ENCODE assay signal across 12 cellular contexts in genomic region chr10:75959209-75959608, GRCh38.
DNase-seq lines count a peak whose midpoint lies in the region; ATAC-seq, FAIRE-seq and TF ChIP-seq lines count a peak whose summit lies in the region.
"Had no signal": no experiment of that assay in that cellular context is flagged by ENCODE, and none has a peak within 500 bp of the region (broad histone marks: within the 10 kb centered on the region; RNA-seq: fewer than 3 reads in every experiment).

No MANE protein-coding gene starts in this region.

- H3K9me3 ChIP-seq in DND-41 (ENCODE audit: insufficient read depth, low read length, severe bottlenecking), result no peaks in the 10 kb centered on the region
- H3K9me3 ChIP-seq in neuronal stem cell (replicated peaks in 1 of 2; ENCODE audit: control insufficient read depth in 2 of 2, insufficient read depth in 1 of 2, low read depth in 1 of 2, low read length in 2 of 2), result no peaks in the 10 kb centered on the region
- H3K9me3 ChIP-seq in CD8-positive, alpha-beta T cell (ENCODE audit: low read length), result no peaks in the 10 kb centered on the region
- H3K9me3 ChIP-seq: tibial nerve had no signal

- H3K27ac ChIP-seq in DND-41 (ENCODE audit: low read length) (no peak overlapping the region), neuronal stem cell (replicated peaks; ENCODE audit: low read length) (no peak overlapping the region)
- H3K27ac ChIP-seq in CD8-positive, alpha-beta T cell (ENCODE audit: low read depth, low read length), result no peak overlapping the region
- H3K27ac ChIP-seq: tibial nerve had no signal

- no peak overlapping the region for H4K8ac ChIP-seq in neuronal stem cell (ENCODE audit: low read depth, low read length)

- H3K79me2 ChIP-seq in DND-41 (ENCODE audit: insufficient read depth, low read length), result no peaks in the 10 kb centered on the region

- ATAC-seq in DND-41 (ENCODE audit: insufficient read depth, low read depth) (0 out of 3 replicates have a peak, but pooled peaks have one; percentile 35), esophagus mucosa (peak; percentile 66), GM18511 (IDR thresholded peaks at IDR 0.05; ENCODE audit: unreplicated experiment) (no peak)
- ATAC-seq in CD8-positive, alpha-beta T cell, result no peak
- ATAC-seq: sciatic nerve had no signal

- H3K4me2 ChIP-seq in DND-41 (ENCODE audit: insufficient read depth, low read length) (no peak overlapping the region), neuronal stem cell (ENCODE audit: insufficient read depth, low read length, poor library complexity, severe bottlenecking) (no peak overlapping the region)

- H3K4me3 ChIP-seq in DND-41 (ENCODE audit: low read depth in 1 of 2, low read length in 2 of 2) (no peak overlapping the region), neuronal stem cell (ENCODE audit: low read length in 2 of 2) (no peak overlapping the region)
- H3K4me3 ChIP-seq in CD8-positive, alpha-beta T cell (ENCODE audit: low read depth, low read length), result no peak overlapping the region
- H3K4me3 ChIP-seq: tibial nerve had no signal

- peak overlapping the region; percentile 11 for H3K18ac ChIP-seq in neuronal stem cell (ENCODE audit: low read length)

- no peak overlapping the region for H2BK5ac ChIP-seq in neuronal stem cell (ENCODE audit: low read length)

- no peak overlapping the region for H3K4ac ChIP-seq in neuronal stem cell (ENCODE audit: low read length)

- no peaks in the 10 kb centered on the region for H3K79me1 ChIP-seq in neuronal stem cell (ENCODE audit: low read depth, low read length)

- no peak overlapping the region for H3K27ac Mint-ChIP-seq in CD8-positive, alpha-beta T cell
- H3K27ac Mint-ChIP-seq: IgD-negative memory B cell had no signal

- peak overlapping the region; percentile 24 for H2BK12ac ChIP-seq in neuronal stem cell (ENCODE audit: low read length)

- H2AK5ac ChIP-seq in neuronal stem cell (ENCODE audit: low read depth, low read length), result peak overlapping the region; percentile 31

- H3K23ac ChIP-seq in neuronal stem cell (ENCODE audit: low read depth, low read length, poor library complexity), result no peak overlapping the region

- H3K4me1 ChIP-seq in DND-41 (ENCODE audit: insufficient read depth, low read length) (no peaks in the 10 kb centered on the region), neuronal stem cell (ENCODE audit: control insufficient read depth in 2 of 2, insufficient read depth in 1 of 2, low read depth in 1 of 2, low read length in 2 of 2) (no peaks in the 10 kb centered on the region)
- H3K4me1 ChIP-seq in CD8-positive, alpha-beta T cell (ENCODE audit: insufficient read depth, low read length), result no peaks in the 10 kb centered on the region

- no peaks in the 10 kb centered on the region for H3K36me3 Mint-ChIP-seq in CD8-positive, alpha-beta T cell
- H3K36me3 Mint-ChIP-seq: IgD-negative memory B cell had no signal

- no peak for DNase-seq in DND-41
- peak; percentile 64 for DNase-seq in RCC 7860 (ENCODE audit: low spot score)
- no peak for DNase-seq in neuronal stem cell (ENCODE audit: low spot score)
- DNase-seq in CD8-positive, alpha-beta T cell, result no peak
- DNase-seq in NCI-H2029 treated with DMSO at 0.1 percent for 48 hours (lab: John Stamatoyannopoulos, UW), result no peak
- DNase-seq in ecto neural progenitor cell (ENCODE audit: low spot score), result no peak
- DNase-seq: NCI-H2107 had no signal

- peak; percentile 42 for FAIRE-seq in RCC 7860 (lab: Jason Lieb, UNC)

- H3K9me3 Mint-ChIP-seq in CD8-positive, alpha-beta T cell, result no peaks in the 10 kb centered on the region

- H3K36me3 ChIP-seq in DND-41 (ENCODE audit: insufficient read depth, low read length), result no peaks in the 10 kb centered on the region
- H3K36me3 ChIP-seq in neuronal stem cell (replicated peaks in 1 of 2; ENCODE audit: control insufficient read depth in 2 of 2, insufficient read depth in 2 of 2, low read length in 2 of 2), result no peaks in the 10 kb centered on the region
- no peaks in the 10 kb centered on the region for H3K36me3 ChIP-seq in CD8-positive, alpha-beta T cell (ENCODE audit: insufficient read depth, low read length)
- H3K36me3 ChIP-seq: tibial nerve had no signal

- intact Hi-C loops in CD8-positive, alpha-beta T cell (cut with DNase I, micrococcal nuclease), result no loop called here

- H3K27me3 ChIP-seq in DND-41 (ENCODE audit: insufficient read depth, low read length, poor library complexity) (no peaks in the 10 kb centered on the region), neuronal stem cell (ENCODE audit: control insufficient read depth in 3 of 3, insufficient read depth in 3 of 3, low read depth in 1 of 3, low read length in 3 of 3) (no peaks in the 10 kb centered on the region)
- H3K27me3 ChIP-seq in CD8-positive, alpha-beta T cell (ENCODE audit: insufficient read depth, low read length), result no peaks in the 10 kb centered on the region
- H3K27me3 ChIP-seq: tibial nerve had no signal

- H3K14ac ChIP-seq in neuronal stem cell (ENCODE audit: low read length), result no peak overlapping the region

- no peaks in the 10 kb centered on the region for H3K27me3 Mint-ChIP-seq in CD8-positive, alpha-beta T cell (ENCODE audit: low read depth)

- POLR2A ChIA-PET in CD8-positive, alpha-beta T cell (lab: Charles Lee), result interaction anchor here (0.6 kb wide), 1 partner anchor 9 kb away, joined by 3 read pairs; no protein-coding TSS in a partner anchor

- TF ChIP-seq CTCF in DND-41 (IDR thresholded peaks at IDR 0.05; ENCODE audit: borderline replicate concordance, extremely low read depth, low read length, poor library complexity, severe bottlenecking), result no peak
- TF ChIP-seq CTCF in CD8-positive, alpha-beta T cell (IDR thresholded peaks at IDR 0.05), result no peak

- H3K4me1 Mint-ChIP-seq in CD8-positive, alpha-beta T cell (ENCODE audit: low read depth), result no peaks in the 10 kb centered on the region
- H3K4me1 Mint-ChIP-seq: IgD-negative memory B cell had no signal

- no peak overlapping the region for H2AFZ ChIP-seq in DND-41 (ENCODE audit: low read depth, low read length)
- H2AFZ ChIP-seq in neuronal stem cell (ENCODE audit: low read length), result no peak overlapping the region

- peak overlapping the region; percentile 44 for H4K91ac ChIP-seq in neuronal stem cell (ENCODE audit: low read depth, low read length, poor library complexity)

- H3K4me3 Mint-ChIP-seq in CD8-positive, alpha-beta T cell, result no peak overlapping the region
- H3K4me3 Mint-ChIP-seq: IgD-negative memory B cell had no signal

- H2BK15ac ChIP-seq in neuronal stem cell (ENCODE audit: low read length), result no peak overlapping the region

- H4K20me1 ChIP-seq in DND-41 (ENCODE audit: insufficient read depth, low read length), result no peaks in the 10 kb centered on the region

- CTCF ChIA-PET in CD8-positive, alpha-beta T cell (lab: Charles Lee), result interaction anchor here (1.5 kb wide), 1 partner anchor 18 kb away, joined by 4 read pairs; no protein-coding TSS in a partner anchor

- H2BK120ac ChIP-seq in neuronal stem cell (ENCODE audit: low read depth, low read length), result no peak overlapping the region

- no CpG with 5 or more reads among the region's 4 CpGs for WGBS in neuronal stem cell (ENCODE audit: extremely low coverage in 2 of 2, insufficient read length in 2 of 2, insufficient replicate concordance in 1 of 2), 2 donors

- H3K9ac ChIP-seq in DND-41 (ENCODE audit: low read depth, low read length) (no peak overlapping the region), neuronal stem cell (ENCODE audit: low read depth, low read length, poor library complexity) (no peak overlapping the region)

Comparison
In these comparisons a context has a peak if more than half of its experiments do, and no peak if none do; other contexts are left out.
1. ATAC-seq: peak in DND-41 (single experiment) and esophagus mucosa (single experiment); none in GM18511 (single experiment) and CD8-positive, alpha-beta T cell (single experiment).